In genomic region chrX:30010471-30010870, GRCh38 we compare ENCODE assay signal across 21 cellular contexts.
"Had no signal": no experiment of that assay in that cellular context is flagged by ENCODE, and none has a peak within 500 bp of the region (broad histone marks: within the 10 kb centered on the region; RNA-seq: fewer than 3 reads in every experiment).

No MANE protein-coding gene starts in this region.

- DNase-seq: colonic mucosa; effector CD8-positive, alpha-beta T cell; endodermal cell; foreskin melanocyte; kidney; naive thymus-derived CD4-positive, alpha-beta T cell; stimulated activated CD4-positive, alpha-beta T cell treated with anti-CD3 and anti-CD28 coated beads, Interleukin-12 subunit alpha, Interleukin-12 subunit beta, amount 100 ng/mL, for 4 hours; stimulated activated CD4-positive, alpha-beta T cell treated with anti-CD3 and anti-CD28 coated beads, Interleukin-1b, Interleukin-23, amount 100 ng/mL, for 48 hours; stimulated activated CD4-positive, alpha-beta T cell treated with anti-CD3 and anti-CD28 coated beads, Interleukin-4, amount 100 ng/mL, for 1 hour; stimulated activated CD8-positive, alpha-beta memory T cell treated with anti-CD3 and anti-CD28 coated beads, Interleukin-4, amount 100 ng/mL, for 48 hours; stimulated activated naive CD4-positive, alpha-beta T cell treated with Interleukin-2 at 50 U/mL for 16 hours; stomach; thyroid gland; trophoblast cell had no signal

- H3K4me1 ChIP-seq: colonic mucosa, esophagus muscularis mucosa, parathyroid adenoma, stomach, thyroid gland, vagina had no signal

- H2AFZ ChIP-seq: neural progenitor cell, parathyroid adenoma had no signal

- H3K4me2 ChIP-seq: neural progenitor cell, smooth muscle cell had no signal

- H3K9ac ChIP-seq: neural progenitor cell, parathyroid adenoma had no signal

- H3K27me3 ChIP-seq: colonic mucosa, esophagus muscularis mucosa, neural progenitor cell, stomach, thyroid gland, vagina had no signal

- H3K79me2 ChIP-seq: parathyroid adenoma had no signal

- H3K27ac ChIP-seq: colonic mucosa, esophagus muscularis mucosa, neural progenitor cell, parathyroid adenoma, stomach, thyroid gland, vagina had no signal

- H3K9me3 ChIP-seq: colonic mucosa, esophagus muscularis mucosa, thyroid gland, vagina had no signal

- ATAC-seq: left lobe of liver; naive thymus-derived CD4-positive, alpha-beta T cell; sciatic nerve had no signal

- FAIRE-seq: kidney had no signal

- H3K36me3 ChIP-seq: colonic mucosa, esophagus muscularis mucosa, neural progenitor cell, stomach, thyroid gland, vagina had no signal

- H3K4me3 ChIP-seq: colonic mucosa, esophagus muscularis mucosa, neural progenitor cell, smooth muscle cell, stomach, thyroid gland, vagina had no signal
